13 cellular contexts compared by ENCODE assay signal in genomic region chr19:49853852-49854849, GRCh38. TPM values are rescaled to one million over a fixed set of nuclear protein-coding genes. Genes with fewer than 3 reads are reported as not detected.
A peak's percentile ranks its signal among the peaks of the same experiment; 100 is the strongest.
DNase-seq lines count a peak whose midpoint lies in the region; ATAC-seq and TF ChIP-seq lines count a peak whose summit lies in the region.
"Had no signal": no experiment of that assay in that cellular context is flagged by ENCODE, and none has a peak within 500 bp of the region (broad histone marks: within the 10 kb centered on the region; RNA-seq: fewer than 3 reads in every experiment).

No MANE protein-coding gene starts in this region.

- H3K9me3 Mint-ChIP-seq in activated CD4-positive, alpha-beta T cell treated with anti-CD3 and anti-CD28 coated beads for 36 hours (ENCODE audit: low read depth) = peaks cover 7% of the 10 kb centered on the region
- peaks cover 18% of the 10 kb centered on the region for H3K9me3 Mint-ChIP-seq in glutamatergic neuron (ENCODE audit: unreplicated experiment)

- H3K4me3 Mint-ChIP-seq in activated CD4-positive, alpha-beta T cell treated with anti-CD3 and anti-CD28 coated beads for 36 hours = no peak overlapping the region
- peak overlapping the region; percentile 81 for H3K4me3 Mint-ChIP-seq in glutamatergic neuron (ENCODE audit: unreplicated experiment)

- H3K79me2 ChIP-seq in OCI-LY1 (ENCODE audit: insufficient read depth, low read length) = peaks cover 25% of the 10 kb centered on the region

- no peaks in the 10 kb centered on the region for H3K27me3 ChIP-seq in OCI-LY1 (ENCODE audit: insufficient read depth, low read length)
- no peaks in the 10 kb centered on the region for H3K27me3 ChIP-seq in sigmoid colon

- H3K4me1 Mint-ChIP-seq in activated CD4-positive, alpha-beta T cell treated with anti-CD3 and anti-CD28 coated beads for 36 hours = peaks cover 23% of the 10 kb centered on the region
- peaks cover 17% of the 10 kb centered on the region for H3K4me1 Mint-ChIP-seq in glutamatergic neuron (ENCODE audit: low read depth, unreplicated experiment)

- peaks cover 40% of the 10 kb centered on the region for H3K4me1 ChIP-seq in OCI-LY1 (ENCODE audit: insufficient read depth, low read length, severe bottlenecking)
- peaks cover 0 to 44% (median 33%) of the 10 kb centered on the region in 4 donors for H3K4me1 ChIP-seq in sigmoid colon

- H3K27ac ChIP-seq in OCI-LY1 (ENCODE audit: low read depth, low read length, poor library complexity, severe bottlenecking) (peak overlapping the region; percentile 62), sigmoid colon (peak overlapping the region in 3 of 4 donors; percentile 4 to 26 (median 16))

- POLR2A ChIA-PET in activated CD4-positive, alpha-beta T cell treated with anti-CD3 and anti-CD28 coated beads for 36 hours (lab: Charles Lee) = interaction anchor here (0.8 to 1.4 kb wide), 2 partner anchors 15 to 172 kb away, joined by 3 to 5 read pairs; no protein-coding TSS in a partner anchor

- in situ Hi-C loops in G401 (cut with HindIII; ENCODE audit: low sequenced_read_pairs) = no loop called here

- H3K27me3 Mint-ChIP-seq in activated CD4-positive, alpha-beta T cell treated with anti-CD3 and anti-CD28 coated beads for 36 hours = no peaks in the 10 kb centered on the region
- H3K27me3 Mint-ChIP-seq in glutamatergic neuron (ENCODE audit: unreplicated experiment) = peaks cover 19% of the 10 kb centered on the region

- peak overlapping the region; percentile 98 for H3K4me2 ChIP-seq in OCI-LY1 (ENCODE audit: low read length)

- TF ChIP-seq EP300 in sigmoid colon (IDR thresholded peaks at IDR 0.05) = no peak

- H3K9me2 ChIP-seq in OCI-LY1 (ENCODE audit: low read depth, low read length) = no peaks in the 10 kb centered on the region

- CTCF ChIA-PET in activated CD4-positive, alpha-beta T cell treated with anti-CD3 and anti-CD28 coated beads for 36 hours (lab: Charles Lee) = interaction anchor here (1.0 kb wide), 1 partner anchor 10 kb away, joined by 4 read pairs; no protein-coding TSS in a partner anchor

- H3K36me3 Mint-ChIP-seq in activated CD4-positive, alpha-beta T cell treated with anti-CD3 and anti-CD28 coated beads for 36 hours (ENCODE audit: low read depth) = peaks cover 26% of the 10 kb centered on the region
- H3K36me3 Mint-ChIP-seq in glutamatergic neuron (ENCODE audit: unreplicated experiment) = peaks cover 5% of the 10 kb centered on the region

- H3F3A ChIP-seq in OCI-LY1 (ENCODE audit: insufficient read depth, low read length) = no peaks in the 10 kb centered on the region

- TF ChIP-seq POLR2A in sigmoid colon (IDR thresholded peaks at IDR 0.05) = no peak

- H3K9ac ChIP-seq in OCI-LY1 (ENCODE audit: low read length) = peak overlapping the region; percentile 76; the same call in 1 of the 2 replicates

- H3K36me3 ChIP-seq in OCI-LY1 (ENCODE audit: insufficient read depth, low read length) (peaks cover 50% of the 10 kb centered on the region), sigmoid colon (peaks cover 22 to 47% (median 41%) of the 10 kb centered on the region in 4 donors)

- no peak overlapping the region for H2AFZ ChIP-seq in OCI-LY1 (ENCODE audit: low read length)

- DNase-seq in activated CD4-positive, alpha-beta T cell treated with anti-CD3 and anti-CD28 coated beads for 36 hours = peak; percentile 8
- DNase-seq in activated CD4-positive, alpha-beta T cell treated with anti-CD3 and anti-CD28 coated beads, Interleukin-2, amount 50 U/mL, for 48 hours = no peak
- DNase-seq in glutamatergic neuron = no peak
- DNase-seq in sigmoid colon = no peak
- no peak for DNase-seq in G401 (ENCODE audit: low spot score)
- DNase-seq: GDM1; NCI-H1417; NCI-H82; stimulated activated CD4-positive, alpha-beta T cell treated with anti-CD3 and anti-CD28 coated beads, Interleukin-4, amount 100 ng/mL, for 1 hour had no signal

- H3K9me3 ChIP-seq in OCI-LY1 (ENCODE audit: low read length) = 0 out of 2 replicates have a peak, but pooled peaks cover under 1% of the 10 kb centered on the region
- no peaks in the 10 kb centered on the region for H3K9me3 ChIP-seq in sigmoid colon

- WGBS in sigmoid colon, 2 donors = 82 to 89% methylated on average over 33 of the region's 33 CpGs

- intact Hi-C loops in activated CD4-positive, alpha-beta T cell treated with anti-CD3 and anti-CD28 coated beads for 36 hours (cut with DNase I, micrococcal nuclease) = no loop called here
- intact Hi-C loops in sigmoid colon (cut with DNase I) = no loop called here

- no peaks in the 10 kb centered on the region for H4K20me1 ChIP-seq in OCI-LY1 (ENCODE audit: insufficient read depth, low read length)

- peak overlapping the region; percentile 81 for H3K4me3 ChIP-seq in OCI-LY1 (ENCODE audit: low read depth, low read length, poor library complexity, severe bottlenecking)
- H3K4me3 ChIP-seq in sigmoid colon = no peak overlapping the region

- no peak for ATAC-seq in activated CD4-positive, alpha-beta T cell treated with anti-CD3 and anti-CD28 coated beads for 36 hours
- ATAC-seq in HG03571 (IDR thresholded peaks at IDR 0.05; ENCODE audit: unreplicated experiment) (no peak), GM21360 (IDR thresholded peaks at IDR 0.05; ENCODE audit: unreplicated experiment) (no peak)
- ATAC-seq: esophagus mucosa had no signal

- no peak overlapping the region for H3K27ac Mint-ChIP-seq in activated CD4-positive, alpha-beta T cell treated with anti-CD3 and anti-CD28 coated beads for 36 hours
- H3K27ac Mint-ChIP-seq in glutamatergic neuron (ENCODE audit: unreplicated experiment) = peak overlapping the region; percentile 78

- no peak for TF ChIP-seq CTCF in OCI-LY1 (IDR thresholded peaks at IDR 0.05; ENCODE audit: low read length)
- no peak for TF ChIP-seq CTCF in glutamatergic neuron (IDR thresholded peaks at IDR 0.05; ENCODE audit: partially characterized antibody, unreplicated experiment)
- no peak for TF ChIP-seq CTCF in sigmoid colon (IDR thresholded peaks at IDR 0.05)

RNA-seq across cellular contexts. Expression of gene PTOV1, which starts 3.2 kb away (rescaled TPM):
- 100 to 1,000 TPM in 1 of 2 experiments, 10 to 100 TPM in 1; 76.9 to 104 TPM for total RNA-seq in activated CD4-positive, alpha-beta T cell treated with anti-CD3 and anti-CD28 coated beads for 36 hours
- total RNA-seq in glutamatergic neuron (ENCODE audit: unreplicated experiment) (342 TPM), sigmoid colon (100 to 1,000 TPM in 1 of 4 donors, 10 to 100 TPM in 3; 52.2 to 105 (median 68.1) TPM)
- polyA plus RNA-seq in sigmoid colon = 10 to 100 TPM; 54.8 to 79.7 (median 62.5) TPM
- total RNA-seq in G401 (2014; rRNA removed; shearing (Covaris generic)) = 147 and 166 TPM in 2 replicates

RNA-seq across cellular contexts. Expression of gene PNKP, which starts 13.2 kb away (rescaled TPM):
- total RNA-seq in activated CD4-positive, alpha-beta T cell treated with anti-CD3 and anti-CD28 coated beads for 36 hours = 10 to 100 TPM; 59.5 to 65.7 TPM
- total RNA-seq in glutamatergic neuron (ENCODE audit: unreplicated experiment) (81.3 TPM), sigmoid colon (10 to 100 TPM; 28.2 to 44.0 (median 33.9) TPM)
- polyA plus RNA-seq in sigmoid colon = 10 to 100 TPM; 27.0 to 88.8 (median 34.0) TPM
- total RNA-seq in G401 (2014; rRNA removed; shearing (Covaris generic)) = 90.2 and 111 TPM in 2 replicates

RNA-seq across cellular contexts. Expression of gene AKT1S1, which starts 23.0 kb away (rescaled TPM):
- 10 to 100 TPM; 16.1 to 20.3 TPM for total RNA-seq in activated CD4-positive, alpha-beta T cell treated with anti-CD3 and anti-CD28 coated beads for 36 hours
- 23.7 TPM for total RNA-seq in glutamatergic neuron (ENCODE audit: unreplicated experiment)
- total RNA-seq in sigmoid colon = 10 to 100 TPM; 13.6 to 16.1 (median 14.6) TPM
- 10 to 100 TPM; 30.3 to 55.9 (median 33.6) TPM for polyA plus RNA-seq in sigmoid colon
- total RNA-seq in G401 (2014; rRNA removed; shearing (Covaris generic)) = 14.0 and 18.0 TPM in 2 replicates

RNA-seq across cellular contexts. Expression of gene TBC1D17, which starts 23.4 kb away (rescaled TPM):
- 10 to 100 TPM; 29.1 to 29.6 TPM for total RNA-seq in activated CD4-positive, alpha-beta T cell treated with anti-CD3 and anti-CD28 coated beads for 36 hours
- total RNA-seq in glutamatergic neuron (ENCODE audit: unreplicated experiment) = 56.8 TPM
- total RNA-seq in sigmoid colon = 10 to 100 TPM; 25.0 to 41.0 (median 26.6) TPM
- 10 to 100 TPM; 13.4 to 29.5 (median 22.8) TPM for polyA plus RNA-seq in sigmoid colon
- total RNA-seq in G401 (2014; rRNA removed; shearing (Covaris generic)) = 6.5 and 7.6 TPM in 2 replicates

RNA-seq across cellular contexts. Expression of gene MED25, which starts 36.1 kb away (rescaled TPM):
- 10 to 100 TPM; 39.6 to 49.9 TPM for total RNA-seq in activated CD4-positive, alpha-beta T cell treated with anti-CD3 and anti-CD28 coated beads for 36 hours
- total RNA-seq in glutamatergic neuron (ENCODE audit: unreplicated experiment) (51.0 TPM), sigmoid colon (10 to 100 TPM; 17.8 to 45.4 (median 22.4) TPM)
- 10 to 100 TPM; 18.0 to 43.5 (median 30.1) TPM for polyA plus RNA-seq in sigmoid colon
- total RNA-seq in G401 (2014; rRNA removed; shearing (Covaris generic)) = 30.2 and 44.7 TPM in 2 replicates
